8 cellular contexts compared by ENCODE assay signal in the genomic region with DNA sequence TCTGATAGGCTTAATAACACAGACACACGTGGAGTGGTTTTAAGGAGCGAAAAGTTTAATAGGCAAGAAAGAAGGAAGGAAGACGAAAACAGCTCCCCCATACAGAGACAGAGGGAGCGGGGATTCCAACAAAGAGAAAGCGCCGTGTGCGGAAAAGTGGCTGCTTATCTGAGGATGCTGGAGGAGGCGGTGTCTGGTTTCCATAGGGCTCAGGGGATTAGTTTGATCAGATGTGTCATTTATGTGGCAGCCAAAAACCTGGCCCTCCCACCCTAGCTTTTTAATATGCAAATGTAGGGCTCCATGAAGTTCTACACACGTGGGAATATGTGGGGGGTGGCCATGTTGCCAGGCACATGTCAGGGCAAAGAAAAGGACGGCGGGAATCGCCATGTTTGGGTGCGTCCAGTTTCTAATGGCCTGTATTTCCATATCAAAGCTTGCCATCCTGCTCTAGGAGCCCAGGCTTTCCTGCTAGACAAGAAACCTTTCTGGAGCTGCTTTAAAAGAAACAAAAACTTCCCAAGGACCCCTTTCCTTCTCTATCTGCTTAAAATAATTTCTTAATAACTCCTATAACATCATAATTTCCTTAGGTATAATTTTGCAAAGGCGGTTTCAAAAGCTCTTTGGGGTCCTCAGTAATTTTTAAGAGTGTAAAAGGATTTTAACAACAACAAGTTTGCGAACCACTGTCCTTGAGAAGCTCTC.
DNase-seq lines count a peak whose midpoint lies in the region; ATAC-seq lines count a peak whose summit lies in the region.

No MANE protein-coding gene starts in this region.

- no peaks in the 10 kb centered on the region for H3K36me3 Mint-ChIP-seq in stimulated activated naive CD8-positive, alpha-beta T cell treated with anti-CD3 and anti-CD28 coated beads, Interleukin-15, Interleukin-2, amounts not matched to agents 100 ng/mL and 50 ng/mL, for 24 hours (ENCODE audit: low read depth)
- peaks cover 3% of the 10 kb centered on the region for H3K36me3 Mint-ChIP-seq in activated naive CD8-positive, alpha-beta T cell treated with anti-CD3 and anti-CD28 coated beads, Interleukin-2, amount 50 U/mL, for 24 hours (ENCODE audit: low read depth)

- peaks cover 26% of the 10 kb centered on the region for H3K4me1 Mint-ChIP-seq in stimulated activated naive CD8-positive, alpha-beta T cell treated with anti-CD3 and anti-CD28 coated beads, Interleukin-15, Interleukin-2, amounts not matched to agents 100 ng/mL and 50 ng/mL, for 24 hours (ENCODE audit: low read depth)
- H3K4me1 Mint-ChIP-seq in activated naive CD8-positive, alpha-beta T cell treated with anti-CD3 and anti-CD28 coated beads, Interleukin-2, amount 50 U/mL, for 24 hours = peaks cover 33% of the 10 kb centered on the region

- no peaks in the 10 kb centered on the region for H3K36me3 ChIP-seq in muscle layer of colon (ENCODE audit: insufficient read depth, low read length)

- H3K9ac ChIP-seq in muscle layer of colon (ENCODE audit: low read length) = no peak overlapping the region

- peak overlapping the region; percentile 93 for H3K27ac Mint-ChIP-seq in stimulated activated naive CD8-positive, alpha-beta T cell treated with anti-CD3 and anti-CD28 coated beads, Interleukin-15, Interleukin-2, amounts not matched to agents 100 ng/mL and 50 ng/mL, for 24 hours
- H3K27ac Mint-ChIP-seq in activated naive CD8-positive, alpha-beta T cell treated with anti-CD3 and anti-CD28 coated beads, Interleukin-2, amount 50 U/mL, for 24 hours = peak overlapping the region; percentile 85

- no peaks in the 10 kb centered on the region for H3K9me3 ChIP-seq in muscle layer of colon (ENCODE audit: low read length)

- peak overlapping the region in 1 of 2 donors; percentile 82 for H3K4me3 ChIP-seq in muscle layer of colon (ENCODE audit: low read depth in 1 of 2, low read length in 2 of 2)

- H3K4me3 Mint-ChIP-seq in stimulated activated naive CD8-positive, alpha-beta T cell treated with anti-CD3 and anti-CD28 coated beads, Interleukin-15, Interleukin-2, amounts not matched to agents 100 ng/mL and 50 ng/mL, for 24 hours = peak overlapping the region; percentile 86
- H3K4me3 Mint-ChIP-seq in activated naive CD8-positive, alpha-beta T cell treated with anti-CD3 and anti-CD28 coated beads, Interleukin-2, amount 50 U/mL, for 24 hours = peak overlapping the region; percentile 88

- DNase-seq in stimulated activated naive CD8-positive, alpha-beta T cell treated with anti-CD3 and anti-CD28 coated beads, Interleukin-15, Interleukin-2, amounts not matched to agents 100 U/mL and 50 U/mL, for 24 hours = no peak
- no peak for DNase-seq in activated naive CD8-positive, alpha-beta T cell treated with anti-CD3 and anti-CD28 coated beads, Interleukin-2, amount 50 U/mL, for 24 hours
- DNase-seq in GOT3 (lab: John Stamatoyannopoulos, UW) (no peak), SIG-M5 (lab: John Stamatoyannopoulos, UW) (no peak)

- ATAC-seq in stimulated activated naive CD8-positive, alpha-beta T cell treated with anti-CD3 and anti-CD28 coated beads, Interleukin-15, Interleukin-2, amounts not matched to agents 100 U/mL and 50 U/mL, for 24 hours = no peak
- ATAC-seq in activated naive CD8-positive, alpha-beta T cell treated with anti-CD3 and anti-CD28 coated beads, Interleukin-2, amount 50 U/mL, for 24 hours = no peak
- no peak for ATAC-seq in activated CD4-positive, CD25-positive, alpha-beta regulatory T cell treated with anti-CD3 and anti-CD28 coated beads, Interleukin-2, amount 50 U/mL, for 24 hours
- ATAC-seq in HG02973 (IDR thresholded peaks at IDR 0.05; ENCODE audit: unreplicated experiment) = no peak

- H3K27me3 Mint-ChIP-seq in stimulated activated naive CD8-positive, alpha-beta T cell treated with anti-CD3 and anti-CD28 coated beads, Interleukin-15, Interleukin-2, amounts not matched to agents 100 ng/mL and 50 ng/mL, for 24 hours = no peaks in the 10 kb centered on the region
- H3K27me3 Mint-ChIP-seq in activated naive CD8-positive, alpha-beta T cell treated with anti-CD3 and anti-CD28 coated beads, Interleukin-2, amount 50 U/mL, for 24 hours = no peaks in the 10 kb centered on the region

- no peaks in the 10 kb centered on the region for H3K27me3 ChIP-seq in muscle layer of colon (ENCODE audit: control insufficient read depth in 1 of 2, insufficient read depth in 2 of 2, low read length in 2 of 2)

- no peaks in the 10 kb centered on the region for H3K9me3 Mint-ChIP-seq in stimulated activated naive CD8-positive, alpha-beta T cell treated with anti-CD3 and anti-CD28 coated beads, Interleukin-15, Interleukin-2, amounts not matched to agents 100 ng/mL and 50 ng/mL, for 24 hours
- H3K9me3 Mint-ChIP-seq in activated naive CD8-positive, alpha-beta T cell treated with anti-CD3 and anti-CD28 coated beads, Interleukin-2, amount 50 U/mL, for 24 hours = no peaks in the 10 kb centered on the region

- peak overlapping the region; percentile 85 for H3K27ac ChIP-seq in muscle layer of colon (ENCODE audit: low read depth, low read length)

- H3K4me1 ChIP-seq in muscle layer of colon (ENCODE audit: insufficient read depth, low read length) = peaks cover 12% of the 10 kb centered on the region
